In the genomic region with DNA sequence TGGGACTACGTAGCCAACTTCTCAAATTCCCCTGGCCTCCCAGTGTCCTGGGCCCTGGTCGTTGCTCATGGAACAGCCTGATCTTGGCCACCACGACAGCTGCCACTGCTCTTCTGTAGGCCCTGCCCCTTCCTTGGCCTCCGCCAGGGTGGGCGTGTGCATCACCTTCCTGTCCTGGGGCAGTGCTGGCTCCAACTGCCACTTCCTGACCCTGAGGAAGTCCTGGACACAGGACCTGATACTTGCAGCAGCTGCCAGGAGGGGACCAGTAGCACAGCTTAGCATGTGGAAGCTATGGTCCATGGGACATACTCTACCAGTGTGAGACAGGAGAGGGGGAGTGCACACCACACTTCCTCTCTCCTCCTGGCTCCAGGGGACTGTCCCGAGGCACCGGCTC, we compare ENCODE assay signal across 16 cellular contexts.
"Had no signal": no experiment of that assay in that cellular context is flagged by ENCODE, and none has a peak within 500 bp of the region (broad histone marks: within the 10 kb centered on the region; RNA-seq: fewer than 3 reads in every experiment).

No MANE protein-coding gene starts in this region.

- DNase-seq: activated CD4-positive, alpha-beta T cell treated with anti-CD3 and anti-CD28 coated beads for 48 hours; activated CD8-positive, alpha-beta memory T cell treated with anti-CD3 and anti-CD28 coated beads, Interleukin-2, amount 50 U/mL, for 4 hours; activated CD8-positive, alpha-beta T cell treated with anti-CD3 and anti-CD28 coated beads for 36 hours; activated effector memory CD4-positive, alpha-beta T cell treated with anti-CD3 and anti-CD28 coated beads, Interleukin-2, amount 50 U/mL, for 16 hours; activated T-cell treated with anti-CD3 and anti-CD28 coated beads, Interleukin-2, amount 50 U/mL, for 48 hours; hippocampal formation; kidney; left ventricle myocardium inferior; sigmoid colon; stimulated activated naive CD4-positive, alpha-beta T cell; tibial artery had no signal

- H3K4me3 Mint-ChIP-seq: activated CD8-positive, alpha-beta T cell treated with anti-CD3 and anti-CD28 coated beads for 36 hours; activated naive CD4-positive, alpha-beta T cell treated with anti-CD3 and anti-CD28 coated beads, Interleukin-2, amount 50 U/mL, for 24 hours; memory B cell had no signal

- H3K36me3 ChIP-seq: adrenal gland, cardiac muscle cell, left ventricle myocardium inferior, sigmoid colon, tibial artery had no signal

- ATAC-seq: activated CD8-positive, alpha-beta T cell treated with anti-CD3 and anti-CD28 coated beads for 36 hours had no signal

- H3K9me3 ChIP-seq: adrenal gland, sigmoid colon had no signal

- H3K27ac ChIP-seq: cardiac muscle cell, left ventricle myocardium inferior, sigmoid colon, tibial artery, VCaP had no signal

- H3K27me3 Mint-ChIP-seq: activated CD8-positive, alpha-beta T cell treated with anti-CD3 and anti-CD28 coated beads for 36 hours had no signal

- H3K4me3 ChIP-seq: adrenal gland, cardiac muscle cell, left ventricle myocardium inferior, sigmoid colon, tibial artery had no signal

- H3K9me3 Mint-ChIP-seq: activated naive CD4-positive, alpha-beta T cell treated with anti-CD3 and anti-CD28 coated beads, Interleukin-2, amount 50 U/mL, for 24 hours had no signal

- H3K4me1 ChIP-seq: adrenal gland, left ventricle myocardium inferior, sigmoid colon, tibial artery had no signal

- H3K27me3 ChIP-seq: adrenal gland, cardiac muscle cell, sigmoid colon, tibial artery had no signal

- H3K27ac Mint-ChIP-seq: activated CD8-positive, alpha-beta T cell treated with anti-CD3 and anti-CD28 coated beads for 36 hours; activated naive CD4-positive, alpha-beta T cell treated with anti-CD3 and anti-CD28 coated beads, Interleukin-2, amount 50 U/mL, for 24 hours; memory B cell had no signal

- H3K4me1 Mint-ChIP-seq: activated naive CD4-positive, alpha-beta T cell treated with anti-CD3 and anti-CD28 coated beads, Interleukin-2, amount 50 U/mL, for 24 hours; memory B cell had no signal
